In the genomic region with DNA sequence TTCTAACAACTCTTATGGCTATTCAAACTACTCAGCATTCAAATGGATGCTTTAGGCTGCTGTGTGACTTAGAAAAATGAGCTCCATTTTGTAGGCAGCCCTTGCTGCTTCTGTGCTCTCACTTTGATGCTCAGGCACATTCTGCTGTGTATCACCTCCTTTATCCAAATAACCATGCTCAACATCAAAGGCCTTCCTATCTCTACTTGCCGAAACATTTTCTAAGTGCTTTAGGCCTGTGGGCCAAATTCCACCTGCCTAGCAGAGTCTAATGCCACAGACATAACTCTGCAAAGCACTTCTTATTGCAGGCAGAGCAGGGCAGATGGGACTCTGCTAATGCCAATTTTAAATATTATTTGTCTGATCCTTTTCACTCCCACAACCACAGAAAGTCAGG, we compare ENCODE assay signal across 40 cellular contexts.
"Had no signal": no experiment of that assay in that cellular context is flagged by ENCODE, and none has a peak within 500 bp of the region (broad histone marks: within the 10 kb centered on the region; RNA-seq: fewer than 3 reads in every experiment).

No MANE protein-coding gene starts in this region.

- H3K36me3 Mint-ChIP-seq: activated CD8-positive, alpha-beta memory T cell treated with anti-CD3 and anti-CD28 coated beads, Interleukin-2, amount 10 ng/mL, durations not matched to agents 7 days and 5 days; activated naive CD8-positive, alpha-beta T cell treated with anti-CD3 and anti-CD28 coated beads for 36 hours had no signal

- H3K4me1 Mint-ChIP-seq: activated B cell treated with CpG ODN at 0.5 μM for 24 hours; activated CD4-positive, alpha-beta memory T cell treated with anti-CD3 and anti-CD28 coated beads, Interleukin-2, amount 10 ng/mL, durations not matched to agents 7 days and 5 days; activated CD8-positive, alpha-beta memory T cell treated with anti-CD3 and anti-CD28 coated beads, Interleukin-2, amount 10 ng/mL, durations not matched to agents 7 days and 5 days; activated naive CD8-positive, alpha-beta T cell treated with anti-CD3 and anti-CD28 coated beads for 36 hours; activated T-helper 17 cell treated with anti-CD3 and anti-CD28 coated beads, Interleukin-2, amount 50 U/mL, for 72 hours had no signal

- H3K9me3 ChIP-seq: Peyer's patch, SJCRH30 had no signal

- H3K4me3 Mint-ChIP-seq: activated B cell treated with CpG ODN at 0.5 μM for 24 hours; activated CD4-positive, alpha-beta memory T cell treated with anti-CD3 and anti-CD28 coated beads, Interleukin-2, amount 10 ng/mL, durations not matched to agents 7 days and 5 days; activated CD8-positive, alpha-beta memory T cell treated with anti-CD3 and anti-CD28 coated beads, Interleukin-2, amount 10 ng/mL, durations not matched to agents 7 days and 5 days; activated naive CD8-positive, alpha-beta T cell treated with anti-CD3 and anti-CD28 coated beads for 36 hours; activated T-cell treated with anti-CD3 and anti-CD28 coated beads, Interleukin-2, amount 50 U/mL, for 72 hours; activated T-helper 17 cell treated with anti-CD3 and anti-CD28 coated beads, Interleukin-2, amount 50 U/mL, for 72 hours had no signal

- DNase-seq: activated B cell treated with CpG ODN at 0.5 μM for 24 hours; activated CD4-positive, alpha-beta memory T cell treated with anti-CD3 and anti-CD28 coated beads, Interleukin-2, amount 10 ng/mL, durations not matched to agents 7 days and 5 days; activated CD4-positive, alpha-beta T cell treated with anti-CD3 and anti-CD28 coated beads for 4 hours; activated CD4-positive, alpha-beta T cell treated with anti-CD3 and anti-CD28 coated beads, Interleukin-2, amount 50 U/mL, for 1 hour; activated CD4-positive, CD25-positive, alpha-beta regulatory T cell treated with anti-CD3 and anti-CD28 coated beads, Interleukin-2, amount 50 U/mL, for 72 hours; activated CD8-positive, alpha-beta memory T cell treated with anti-CD3 and anti-CD28 coated beads for 24 hours; activated CD8-positive, alpha-beta memory T cell treated with anti-CD3 and anti-CD28 coated beads, Interleukin-2, amount 10 ng/mL, durations not matched to agents 7 days and 5 days; activated CD8-positive, alpha-beta memory T cell treated with anti-CD3 and anti-CD28 coated beads, Interleukin-2, amount 50 U/mL, for 48 hours; activated effector memory CD4-positive, alpha-beta T cell treated with anti-CD3 and anti-CD28 coated beads, Interleukin-2, amount 50 U/mL, for 16 hours; activated naive CD4-positive, alpha-beta T cell; activated naive CD4-positive, alpha-beta T cell treated with anti-CD3 and anti-CD28 coated beads, Interleukin-2, amount 50 U/mL, for 16 hours; activated naive CD8-positive, alpha-beta T cell treated with anti-CD3 and anti-CD28 coated beads for 36 hours; activated T-cell treated with anti-CD3 and anti-CD28 coated beads, Interleukin-2, amount 50 U/mL, for 72 hours; amniotic stem cell; aorta; brain microvascular endothelial cell; central memory CD4-positive, alpha-beta T cell; Kasumi-1; KG1; MM.1S; MV-4-11; NCI-H1092 treated with DMSO at 0.1 percent for 48 hours; NCI-H1417; NCI-H146; NCI-H187 treated with DMSO at 0.1 percent for 48 hours; NCI-H2081; NCI-H345; NCI-H524 treated with DMSO at 0.1 percent for 48 hours; NK-92 treated with Interleukin-12 subunit alpha and Interleukin-12 subunit beta, amount 100 ng/mL, for 24 hours; PC-3; Peyer's patch; Right ventricle myocardium superior; SJCRH30; T-helper 1 cell; T-helper 2 cell; T-helper 9 cell had no signal

- H3K27ac ChIP-seq: brain microvascular endothelial cell, Peyer's patch, RWPE1, SJCRH30, SK-N-MC, VCaP had no signal

- H3K27me3 ChIP-seq: brain microvascular endothelial cell, SJCRH30 had no signal

- H3K27me3 Mint-ChIP-seq: activated B cell treated with CpG ODN at 0.5 μM for 24 hours; activated CD4-positive, alpha-beta memory T cell treated with anti-CD3 and anti-CD28 coated beads, Interleukin-2, amount 10 ng/mL, durations not matched to agents 7 days and 5 days; activated CD8-positive, alpha-beta memory T cell treated with anti-CD3 and anti-CD28 coated beads, Interleukin-2, amount 10 ng/mL, durations not matched to agents 7 days and 5 days; activated naive CD8-positive, alpha-beta T cell treated with anti-CD3 and anti-CD28 coated beads for 36 hours; activated T-helper 17 cell treated with anti-CD3 and anti-CD28 coated beads, Interleukin-2, amount 50 U/mL, for 72 hours had no signal

- ATAC-seq: activated CD8-positive, alpha-beta memory T cell treated with anti-CD3 and anti-CD28 coated beads, Interleukin-2, amount 10 ng/mL, durations not matched to agents 7 days and 5 days; activated T-cell treated with anti-CD3 and anti-CD28 coated beads, Interleukin-2, amount 50 U/mL, for 72 hours; activated T-helper 17 cell treated with anti-CD3 and anti-CD28 coated beads, Interleukin-2, amount 50 U/mL, for 72 hours; PC-3 had no signal

- H3K27ac Mint-ChIP-seq: activated B cell treated with CpG ODN at 0.5 μM for 24 hours; activated CD4-positive, alpha-beta memory T cell treated with anti-CD3 and anti-CD28 coated beads, Interleukin-2, amount 10 ng/mL, durations not matched to agents 7 days and 5 days; activated CD8-positive, alpha-beta memory T cell treated with anti-CD3 and anti-CD28 coated beads, Interleukin-2, amount 10 ng/mL, durations not matched to agents 7 days and 5 days; activated naive CD8-positive, alpha-beta T cell treated with anti-CD3 and anti-CD28 coated beads for 36 hours; activated T-cell treated with anti-CD3 and anti-CD28 coated beads, Interleukin-2, amount 50 U/mL, for 72 hours; activated T-helper 17 cell treated with anti-CD3 and anti-CD28 coated beads, Interleukin-2, amount 50 U/mL, for 72 hours had no signal

- H3K9me3 Mint-ChIP-seq: activated CD4-positive, alpha-beta memory T cell treated with anti-CD3 and anti-CD28 coated beads, Interleukin-2, amount 10 ng/mL, durations not matched to agents 7 days and 5 days; activated naive CD8-positive, alpha-beta T cell treated with anti-CD3 and anti-CD28 coated beads for 36 hours; activated T-cell treated with anti-CD3 and anti-CD28 coated beads, Interleukin-2, amount 50 U/mL, for 72 hours had no signal
